ENCODE assay signal across 6 cellular contexts in genomic region chr13:80213201-80213600, GRCh38.
"Had no signal": no experiment of that assay in that cellular context is flagged by ENCODE, and none has a peak within 500 bp of the region (broad histone marks: within the 10 kb centered on the region; RNA-seq: fewer than 3 reads in every experiment).

No MANE protein-coding gene starts in this region.

- H3K4me3 Mint-ChIP-seq: IgD-negative memory B cell had no signal

- H3K36me3 Mint-ChIP-seq: IgD-negative memory B cell had no signal

- H3K27ac ChIP-seq: GM23248 had no signal

- H3K4me3 ChIP-seq: GM23248, HAP-1 had no signal

- H3K9me3 ChIP-seq: HAP-1 had no signal

- H3K36me3 ChIP-seq: HAP-1 had no signal

- H3K9ac ChIP-seq: GM23248 had no signal

- H3K9me3 Mint-ChIP-seq: IgD-negative memory B cell had no signal

- DNase-seq: GM23248, GOT3, H7, KBM-7 had no signal

- H3K27ac Mint-ChIP-seq: IgD-negative memory B cell had no signal

- H3K4me1 Mint-ChIP-seq: IgD-negative memory B cell had no signal

- H3K27me3 Mint-ChIP-seq: IgD-negative memory B cell had no signal

- H2AFZ ChIP-seq: GM23248 had no signal
